14 cellular contexts compared by ENCODE assay signal in the genomic region with DNA sequence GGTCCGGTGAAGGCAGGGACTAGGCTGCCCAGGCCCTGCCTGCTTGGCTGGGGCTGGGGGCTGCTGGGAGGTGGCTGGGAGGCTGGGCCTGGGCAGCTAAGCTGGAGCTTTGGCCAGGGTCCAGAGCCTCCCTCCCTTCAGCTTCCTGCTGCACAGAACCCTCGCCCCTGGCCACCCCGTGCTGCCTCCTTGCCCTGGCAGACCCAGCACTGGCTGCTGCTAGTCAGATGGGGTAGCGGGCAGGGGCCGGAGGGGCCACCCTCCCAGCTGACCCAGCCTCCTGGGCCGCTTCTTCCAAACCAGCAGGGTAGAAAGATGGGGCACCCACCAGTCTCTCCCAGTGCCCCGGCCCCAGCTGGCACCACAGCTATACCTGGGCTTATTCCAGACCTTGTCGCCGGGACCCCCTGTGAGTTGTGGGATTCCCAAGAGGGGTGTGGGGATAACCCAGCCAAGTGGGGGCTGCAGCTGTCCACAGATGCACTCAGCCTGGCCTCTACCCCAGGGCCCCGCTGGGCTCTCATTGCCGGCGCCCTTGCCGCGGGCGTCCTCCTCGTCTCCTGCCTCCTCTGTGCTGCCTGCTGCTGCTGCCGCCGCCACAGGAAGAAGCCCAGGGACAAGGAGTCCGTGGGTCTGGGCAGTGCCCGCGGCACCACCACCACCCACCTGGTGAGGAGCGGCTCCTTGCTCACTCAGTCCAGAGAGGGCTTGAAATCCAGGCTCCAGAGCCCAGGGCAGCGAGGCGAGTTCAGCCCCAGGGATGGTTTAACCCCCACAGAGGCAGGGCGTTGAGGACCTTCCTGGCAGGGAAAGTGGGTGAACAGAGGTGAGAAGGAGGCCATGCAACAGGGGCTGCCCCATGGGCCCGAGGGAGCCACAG. TPM values are rescaled to one million over a fixed set of nuclear protein-coding genes. Genes with fewer than 3 reads are reported as not detected.
A peak's percentile ranks its signal among the peaks of the same experiment; 100 is the strongest.
DNase-seq lines count a peak whose midpoint lies in the region; ATAC-seq and TF ChIP-seq lines count a peak whose summit lies in the region.
"Had no signal": no experiment of that assay in that cellular context is flagged by ENCODE, and none has a peak within 500 bp of the region (broad histone marks: within the 10 kb centered on the region; RNA-seq: fewer than 3 reads in every experiment).

Gene SYT8 (plus strand): TSS at position 200 of the 880 bp plus-strand sequence. CDS start 116 bp downstream, at position 316.

- BruUV-seq in mammary epithelial cell (replicated peaks; lab: Mats Ljungman, UMichigan): no TSS peak

- no peak for TF ChIP-seq CTCF in mammary epithelial cell (conservative IDR thresholded peaks at IDR 0.05 in 1 of 2, IDR thresholded peaks at IDR 0.05 in 1 of 2; ENCODE audit: extremely low read depth in 1 of 2, insufficient read depth in 1 of 2, low read depth in 1 of 2, low read length in 2 of 2)
- no peak for TF ChIP-seq CTCF in lung (IDR thresholded peaks at IDR 0.05; ENCODE audit: control extremely low read depth, extremely low read depth)
- TF ChIP-seq CTCF in transverse colon (IDR thresholded peaks at IDR 0.05): no peak
- TF ChIP-seq CTCF in CD14-positive monocyte (IDR thresholded peaks at IDR 0.05): no peak

- WGBS in mammary epithelial cell (ENCODE audit: low coverage, missing lambda C conversion rate): 0% methylated on average over 22 of the region's 26 CpGs
- 84 to 88% methylated on average over 26 of the region's 26 CpGs for WGBS in lung, 2 donors
- WGBS in transverse colon (ENCODE audit: low coverage in 1 of 2), 2 donors: 80% methylated on average over 19 of the region's 26 CpGs; no CpG with 5 or more reads in 1 of the 2 donors

- no peaks in the 10 kb centered on the region for H3K9me3 ChIP-seq in mammary epithelial cell (replicated peaks; ENCODE audit: insufficient read depth, low read length)
- no peaks in the 10 kb centered on the region for H3K9me3 ChIP-seq in lung (ENCODE audit: control insufficient read depth in 2 of 2, insufficient read depth in 1 of 2, low read length in 1 of 2)
- no peaks in the 10 kb centered on the region for H3K9me3 ChIP-seq in transverse colon

- H3K36me3 ChIP-seq in mammary epithelial cell (ENCODE audit: insufficient read depth, low read length): peaks cover 5% of the 10 kb centered on the region
- no peaks in the 10 kb centered on the region for H3K36me3 ChIP-seq in lung (ENCODE audit: control insufficient read depth in 2 of 2, insufficient read depth in 2 of 2, low read length in 2 of 2)
- no peaks in the 10 kb centered on the region for H3K36me3 ChIP-seq in transverse colon
- H3K36me3 ChIP-seq: cardiac muscle cell had no signal

- TF ChIP-seq POLR2A in transverse colon (IDR thresholded peaks at IDR 0.05): no peak

- H3K36me3 Mint-ChIP-seq in activated CD4-positive, alpha-beta T cell treated with anti-CD3 and anti-CD28 coated beads, Interleukin-2, amount 10 ng/mL, durations not matched to agents 7 days and 5 days (ENCODE audit: low read depth): no peaks in the 10 kb centered on the region
- no peaks in the 10 kb centered on the region for H3K36me3 Mint-ChIP-seq in CD14-positive monocyte

- no peak within 1 kb of the TSS for H3K4me3 Mint-ChIP-seq in activated CD4-positive, alpha-beta T cell treated with anti-CD3 and anti-CD28 coated beads, Interleukin-2, amount 10 ng/mL, durations not matched to agents 7 days and 5 days
- no peak within 1 kb of the TSS for H3K4me3 Mint-ChIP-seq in CD14-positive monocyte

- H3K4me2 ChIP-seq in mammary epithelial cell (ENCODE audit: insufficient read depth, low read depth, low read length): peak within 1 kb of the TSS; percentile 99

- DNase-seq in activated CD4-positive, alpha-beta T cell treated with anti-CD3 and anti-CD28 coated beads, Interleukin-2, amount 10 ng/mL, durations not matched to agents 7 days and 5 days: no peak
- no peak for DNase-seq in activated CD4-positive, alpha-beta T cell treated with anti-CD3 and anti-CD28 coated beads, Interleukin-2, amount 50 U/mL, for 1 hour
- peak; percentile 50 for DNase-seq in mammary epithelial cell
- DNase-seq in lung (ENCODE audit: low spot score): no peak
- DNase-seq in transverse colon: peak; percentile 60
- DNase-seq in NCI-H1092 (lab: John Stamatoyannopoulos, UW): no peak
- DNase-seq in germinal center (ENCODE audit: low spot score): no peak
- no peak for DNase-seq in CD14-positive monocyte (ENCODE audit: low spot score)
- DNase-seq: activated naive CD4-positive, alpha-beta T cell; kidney glomerular epithelial cell; NCI-H2081 treated with DMSO at 0.1 percent for 48 hours had no signal

- no peak for TF ChIP-seq EP300 in transverse colon (IDR thresholded peaks at IDR 0.05; ENCODE audit: low read depth)

- peak within 1 kb of the TSS; percentile 83 for H3K9ac ChIP-seq in mammary epithelial cell (ENCODE audit: insufficient read depth, low read length)

- no peaks in the 10 kb centered on the region for H3K9me3 Mint-ChIP-seq in activated CD4-positive, alpha-beta T cell treated with anti-CD3 and anti-CD28 coated beads, Interleukin-2, amount 10 ng/mL, durations not matched to agents 7 days and 5 days
- peaks cover 0 to 2% (median 0%) of the 10 kb centered on the region in 7 donors for H3K9me3 Mint-ChIP-seq in CD14-positive monocyte

- H3K4me1 ChIP-seq in mammary epithelial cell (ENCODE audit: insufficient read depth, low read length) (peaks cover 82% of the 10 kb centered on the region), lung (ENCODE audit: control insufficient read depth in 2 of 2, insufficient read depth in 2 of 2, low read length in 2 of 2) (peaks cover 0 to 2% of the 10 kb centered on the region in 2 donors), transverse colon (peaks cover 29 to 50% (median 47%) of the 10 kb centered on the region in 4 donors)

- peaks cover 38% of the 10 kb centered on the region for H3K79me2 ChIP-seq in mammary epithelial cell (ENCODE audit: insufficient read depth, low read length)

- ATAC-seq in lung (ENCODE audit: insufficient read depth, low FRiP score): no peak
- ATAC-seq: stimulated activated naive CD8-positive, alpha-beta T cell treated with anti-CD3 and anti-CD28 coated beads, Interleukin-15, Interleukin-2, amounts not matched to agents 100 U/mL and 50 U/mL, for 24 hours had no signal

- no peaks in the 10 kb centered on the region for H4K20me1 ChIP-seq in mammary epithelial cell (ENCODE audit: insufficient read depth, low read length)

- H3K27me3 Mint-ChIP-seq in activated CD4-positive, alpha-beta T cell treated with anti-CD3 and anti-CD28 coated beads, Interleukin-2, amount 10 ng/mL, durations not matched to agents 7 days and 5 days: peaks cover 5% of the 10 kb centered on the region
- H3K27me3 Mint-ChIP-seq in CD14-positive monocyte (ENCODE audit: low read depth in 3 of 3): peaks cover 23 to 47% (median 25%) of the 10 kb centered on the region in 3 donors

- no peak within 1 kb of the TSS for H2AFZ ChIP-seq in mammary epithelial cell (ENCODE audit: low read depth, low read length)

- CTCF ChIA-PET in activated CD4-positive, alpha-beta T cell treated with anti-CD3 and anti-CD28 coated beads, Interleukin-2, amount 10 ng/mL, durations not matched to agents 7 days and 5 days (lab: Charles Lee): interaction anchor here (1.1 to 7.8 kb wide), 4 partner anchors 7 to 182 kb away, joined by 3 to 139 read pairs (median 6); no protein-coding TSS in a partner anchor
- CTCF ChIA-PET in mammary epithelial cell (lab: Charles Lee; ENCODE audit: low non-redundant PET): interaction anchor here (0.6 to 2.2 kb wide), 2 partner anchors 47 to 182 kb away, joined by 3 to 19 read pairs; no protein-coding TSS in a partner anchor

- intact Hi-C loops in mammary epithelial cell (cut with micrococcal nuclease) (loop anchor here (1.0 to 10.0 kb wide), 3 partner anchors 42 to 300 kb away; no protein-coding TSS in a partner anchor), transverse colon (cut with DNase I; ENCODE audit: low total_unique reads) (loop anchor here (5.0 kb wide), 2 partner anchors 183 to 317 kb away; no protein-coding TSS in a partner anchor), CD14-positive monocyte (cut with micrococcal nuclease) (loop anchor here (5.0 to 10.0 kb wide), 5 partner anchors 47 to 317 kb away; partner anchors contain the start of gene TNNT3 (in 1 of the 2))

- H3K27ac ChIP-seq in mammary epithelial cell (ENCODE audit: insufficient read depth, low read depth, low read length) (peak within 1 kb of the TSS; percentile 86), lung (ENCODE audit: low read depth in 1 of 2, low read length in 1 of 2) (peak within 1 kb of the TSS in 1 of 2 donors; percentile 93), transverse colon (peak within 1 kb of the TSS; percentile 70 to 86 (median 80))
- H3K27ac ChIP-seq: cardiac muscle cell had no signal

- H3K27me3 ChIP-seq in mammary epithelial cell (ENCODE audit: insufficient read depth, low read length): no peaks in the 10 kb centered on the region
- H3K27me3 ChIP-seq in lung (ENCODE audit: control insufficient read depth, insufficient read depth): no peaks in the 10 kb centered on the region
- H3K27me3 ChIP-seq in transverse colon: peaks cover 1% of the 10 kb centered on the region
- H3K27me3 ChIP-seq: cardiac muscle cell had no signal

- H3K4me1 Mint-ChIP-seq in activated CD4-positive, alpha-beta T cell treated with anti-CD3 and anti-CD28 coated beads, Interleukin-2, amount 10 ng/mL, durations not matched to agents 7 days and 5 days: peaks cover 12% of the 10 kb centered on the region
- H3K4me1 Mint-ChIP-seq in CD14-positive monocyte: peaks cover 20% of the 10 kb centered on the region

- in situ Hi-C loops in mammary epithelial cell (cut with MboI; ENCODE audit: low sequenced_read_pairs in 2 of 2) (loop anchor here in 1 of 2 donors (5.0 to 10.0 kb wide), 2 partner anchors 90 to 138 kb away; partner anchors contain the start of gene KRTAP5-6), transverse colon (cut with MboI; ENCODE audit: low pct_ligation_motif_present in 1 of 4, low pct_unique_long_range_greater_than_20kb in 1 of 4, low sequenced_read_pairs in 3 of 4) (no loop called here)

- POLR2A ChIA-PET in activated CD4-positive, alpha-beta T cell treated with anti-CD3 and anti-CD28 coated beads, Interleukin-2, amount 10 ng/mL, durations not matched to agents 7 days and 5 days (lab: Charles Lee): no interaction called here

- peak within 1 kb of the TSS; percentile 9 for H3K27ac Mint-ChIP-seq in activated CD4-positive, alpha-beta T cell treated with anti-CD3 and anti-CD28 coated beads, Interleukin-2, amount 10 ng/mL, durations not matched to agents 7 days and 5 days
- peak within 1 kb of the TSS in 1 of 7 donors; percentile 78 for H3K27ac Mint-ChIP-seq in CD14-positive monocyte

- dilution Hi-C loops in mammary epithelial cell (cut with HindIII; ENCODE audit: low sequenced_read_pairs): no loop called here

- peak within 1 kb of the TSS; percentile 44 to 69 (median 64) for H3K4me3 ChIP-seq in mammary epithelial cell (replicated peaks in 1 of 3; ENCODE audit: insufficient read depth in 1 of 3, low read depth in 2 of 3, low read length in 3 of 3)
- no peak within 1 kb of the TSS for H3K4me3 ChIP-seq in lung
- H3K4me3 ChIP-seq in transverse colon: no peak within 1 kb of the TSS
- H3K4me3 ChIP-seq: cardiac muscle cell had no signal

RNA-seq across cellular contexts. Expression of gene SYT8, which starts in this region (rescaled TPM):
- total RNA-seq in activated CD4-positive, alpha-beta T cell treated with anti-CD3 and anti-CD28 coated beads, Interleukin-2, amount 10 ng/mL, durations not matched to agents 7 days and 5 days: not detected
- total RNA-seq in mammary epithelial cell: 100 to 1,000 TPM; 103 to 209 TPM
- polyA plus RNA-seq in mammary epithelial cell: 57.2 TPM
- polyA minus RNA-seq in mammary epithelial cell: 4.9 TPM
- total RNA-seq in lung: 10 to 100 TPM in 1 of 2 donors, 1 to 10 TPM in 1; 2.7 to 40.6 TPM
- 10 to 100 TPM; 15.0 to 18.9 TPM for polyA plus RNA-seq in lung
- 1 to 10 TPM in 2 of 4 donors, not detected in 2; 1.4 to 4.1 TPM for total RNA-seq in transverse colon
- polyA plus RNA-seq in CD14-positive monocyte: not detected
- total RNA-seq: cardiac muscle cell had no signal
- polyA plus RNA-seq: cardiac muscle cell, neural cell had no signal

Comparison
In these comparisons a context has a peak if more than half of its experiments do, and no peak if none do; other contexts are left out.
1. RNA of gene SYT8 (polyA plus RNA-seq): 57.2 TPM in mammary epithelial cell (single experiment) and 15.0 to 18.9 TPM in lung; not detected in CD14-positive monocyte; every median in the first group is over 10 times any median in the second.
2. DNase-seq: peak in mammary epithelial cell (single experiment) and transverse colon (single experiment); none in activated CD4-positive, alpha-beta T cell treated with anti-CD3 and anti-CD28 coated beads, Interleukin-2, amount 10 ng/mL, durations not matched to agents 7 days and 5 days (single experiment), activated CD4-positive, alpha-beta T cell treated with anti-CD3 and anti-CD28 coated beads, Interleukin-2, amount 50 U/mL, for 1 hour (single experiment), lung (single experiment), NCI-H1092 (single experiment), germinal center (single experiment) and CD14-positive monocyte (single experiment).
3. H3K4me3 ChIP-seq: peak in mammary epithelial cell (3 of 3); none in lung (single experiment) and transverse colon (0 of 4).